8 cellular contexts compared by ENCODE assay signal in genomic region chrX:130091976-130092522, GRCh38. TPM values are rescaled to one million over a fixed set of nuclear protein-coding genes. Genes with fewer than 3 reads are reported as not detected.
DNase-seq lines count a peak whose midpoint lies in the region; ATAC-seq and TF ChIP-seq lines count a peak whose summit lies in the region.

No MANE protein-coding gene starts in this region.

- no peak overlapping the region for H3K27ac ChIP-seq in SK-N-SH (ENCODE audit: low read depth in 2 of 2, low read length in 1 of 2)

- H3K27ac Mint-ChIP-seq in activated naive CD4-positive, alpha-beta T cell treated with anti-CD3 and anti-CD28 coated beads, Interleukin-2, amount 50 U/mL, for 72 hours = peak overlapping the region; percentile 84 to 94

- 0 out of 2 replicates have a peak, but pooled peaks cover 4% of the 10 kb centered on the region for H4K20me1 ChIP-seq in SK-N-SH (ENCODE audit: insufficient read depth)

- H3K79me2 ChIP-seq in SK-N-SH (ENCODE audit: insufficient read depth) = no peaks in the 10 kb centered on the region

- H3K9ac ChIP-seq in SK-N-SH = no peak overlapping the region

- ATAC-seq in SK-N-SH treated with all-trans-retinoic acid at 6 μM for 48 hours = peak; percentile 18; the same call in 1 of the 3 replicates
- ATAC-seq in HG03175 (IDR thresholded peaks at IDR 0.05; ENCODE audit: unreplicated experiment) = peak; percentile 97
- ATAC-seq in activated naive CD4-positive, alpha-beta T cell treated with anti-CD3 and anti-CD28 coated beads, Interleukin-2, amount 50 U/mL, for 72 hours = peak; percentile 97 to 99
- peak; percentile 19 for ATAC-seq in omental fat pad (ENCODE audit: low FRiP score)

- H2AFZ ChIP-seq in SK-N-SH (ENCODE audit: low read depth) = no peak overlapping the region

- TF ChIP-seq EP300 in SK-N-SH (IDR thresholded peaks at IDR 0.05; ENCODE audit: borderline replicate concordance in 1 of 2, low read depth in 1 of 2, low read length in 1 of 2) = no peak

- no peaks in the 10 kb centered on the region for H3F3A ChIP-seq in SK-N-SH (replicated peaks; ENCODE audit: insufficient read depth)

- DNase-seq in SK-N-SH = no peak
- DNase-seq in T follicular helper cell (ENCODE audit: low read depth) = peak; percentile 74
- DNase-seq in activated naive CD4-positive, alpha-beta T cell treated with anti-CD3 and anti-CD28 coated beads, Interleukin-2, amount 50 U/mL, for 72 hours (ENCODE audit: low spot score in 2 of 2) = peak; percentile 71 to 88
- no peak for DNase-seq in omental fat pad (ENCODE audit: low spot score)
- DNase-seq in mesenteric fat pad (ENCODE audit: low spot score) = no peak
- DNase-seq in SK-N-DZ (ENCODE audit: low spot score) = no peak

- no peak overlapping the region for H3K4me2 ChIP-seq in SK-N-SH

- no peaks in the 10 kb centered on the region for H3K9me3 Mint-ChIP-seq in activated naive CD4-positive, alpha-beta T cell treated with anti-CD3 and anti-CD28 coated beads, Interleukin-2, amount 50 U/mL, for 72 hours

- TF ChIP-seq CTCF in SK-N-SH (IDR thresholded peaks at IDR 0.05) (no peak), omental fat pad (IDR thresholded peaks at IDR 0.05) (no peak)

- CTCF ChIA-PET in SK-N-SH (lab: Yijun Ruan, JAX) = interaction anchor here (1.1 to 1.2 kb wide), 2 partner anchors 12 to 30 kb away, joined by 4 to 5 read pairs; no protein-coding TSS in a partner anchor

- no peaks in the 10 kb centered on the region; a peak in 1 of 4 replicates for H3K4me1 ChIP-seq in SK-N-SH (ENCODE audit: control insufficient read depth in 1 of 2, insufficient read depth in 2 of 2, low read depth in 1 of 2, low read length in 1 of 2)

- no peaks in the 10 kb centered on the region for H3K36me3 Mint-ChIP-seq in activated naive CD4-positive, alpha-beta T cell treated with anti-CD3 and anti-CD28 coated beads, Interleukin-2, amount 50 U/mL, for 72 hours

- no peaks in the 10 kb centered on the region for H3K9me3 ChIP-seq in SK-N-SH

- WGBS in SK-N-SH (ENCODE audit: low lambda C conversion rate) = 40% methylated on average over 8 of the region's 10 CpGs

- H3K4me3 ChIP-seq in SK-N-SH (ENCODE audit: low read depth in 2 of 2, low read length in 1 of 2) = no peak overlapping the region

- POLR2A ChIA-PET in SK-N-SH (lab: Yijun Ruan, JAX) = no interaction called here

- peaks cover 3% of the 10 kb centered on the region; the same call in 1 of the 2 replicates for H3K27me3 ChIP-seq in SK-N-SH (ENCODE audit: insufficient read depth)

- no peaks in the 10 kb centered on the region for H3K9me2 ChIP-seq in SK-N-SH

- H3K36me3 ChIP-seq in SK-N-SH (replicated peaks in 1 of 2; ENCODE audit: control insufficient read depth in 1 of 2, insufficient read depth in 2 of 2, low read length in 1 of 2) = no peaks in the 10 kb centered on the region

- TF ChIP-seq RAD21 in SK-N-SH (IDR thresholded peaks at IDR 0.05; ENCODE audit: low read length) = no peak

TF ChIP-seq in SK-N-SH treated with all-trans-retinoic acid at 6 μM for 48 hours, 23 proteins besides CTCF, POLR2A, EP300 and RAD21 (continues in another document):
- no peak for TF ChIP-seq CSRNP3 (CRISPR knock-in tag; IDR thresholded peaks at IDR 0.05)
- TF ChIP-seq RARB (CRISPR knock-in tag; IDR thresholded peaks at IDR 0.05) = no peak
- TF ChIP-seq ARNTL (CRISPR knock-in tag; IDR thresholded peaks at IDR 0.05; ENCODE audit: borderline replicate concordance, low read depth) = no peak
- TF ChIP-seq TOX (CRISPR knock-in tag; IDR thresholded peaks at IDR 0.05; ENCODE audit: borderline replicate concordance) = no peak
- TF ChIP-seq PPARA (CRISPR knock-in tag; IDR thresholded peaks at IDR 0.05; ENCODE audit: borderline replicate concordance) = no peak
- TF ChIP-seq, protein P1, sequence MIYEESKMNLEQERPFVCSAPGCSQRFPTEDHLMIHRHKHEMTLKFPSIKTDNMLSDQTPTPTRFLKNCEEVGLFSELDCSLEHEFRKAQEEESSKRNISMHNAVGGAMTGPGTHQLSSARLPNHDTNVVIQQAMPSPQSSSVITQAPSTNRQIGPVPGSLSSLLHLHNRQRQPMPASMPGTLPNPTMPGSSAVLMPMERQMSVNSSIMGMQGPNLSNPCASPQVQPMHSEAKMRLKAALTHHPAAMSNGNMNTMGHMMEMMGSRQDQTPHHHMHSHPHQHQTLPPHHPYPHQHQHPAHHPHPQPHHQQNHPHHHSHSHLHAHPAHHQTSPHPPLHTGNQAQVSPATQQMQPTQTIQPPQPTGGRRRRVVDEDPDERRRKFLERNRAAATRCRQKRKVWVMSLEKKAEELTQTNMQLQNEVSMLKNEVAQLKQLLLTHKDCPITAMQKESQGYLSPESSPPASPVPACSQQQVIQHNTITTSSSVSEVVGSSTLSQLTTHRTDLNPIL (CRISPR knock-in tag; IDR thresholded peaks at IDR 0.05; ENCODE audit: low read depth) = no peak
- TF ChIP-seq ISL1 (CRISPR knock-in tag; IDR thresholded peaks at IDR 0.05) = no peak
- TF ChIP-seq TCF4 (CRISPR knock-in tag; IDR thresholded peaks at IDR 0.05; ENCODE audit: borderline replicate concordance) = no peak
- TF ChIP-seq BACH2 (CRISPR knock-in tag; IDR thresholded peaks at IDR 0.05; ENCODE audit: borderline replicate concordance) = no peak

TF ChIP-seq in SK-N-SH, 30 proteins besides CTCF, POLR2A, EP300 and RAD21:
- TF ChIP-seq NRF1 (IDR thresholded peaks at IDR 0.05; ENCODE audit: low read depth, low read length) (no peak), RXRA (IDR thresholded peaks at IDR 0.05; ENCODE audit: borderline replicate concordance, low read depth) (no peak), TAF1 (IDR thresholded peaks at IDR 0.05; ENCODE audit: borderline replicate concordance, low read depth, low read length) (no peak), RFX5 (IDR thresholded peaks at IDR 0.05; ENCODE audit: low read length) (no peak), GABPA (IDR thresholded peaks at IDR 0.05; ENCODE audit: low read depth) (no peak), TEAD4 (IDR thresholded peaks at IDR 0.05; ENCODE audit: borderline replicate concordance, insufficient read depth) (no peak), TCF12 (IDR thresholded peaks at IDR 0.05) (no peak), JUND (IDR thresholded peaks at IDR 0.05) (no peak), EZH2phosphoT487 (IDR thresholded peaks at IDR 0.05; ENCODE audit: borderline replicate concordance, low read depth) (no peak), GATA2 (CRISPR knock-in tag; IDR thresholded peaks at IDR 0.05) (no peak), POLR2AphosphoS5 (IDR thresholded peaks at IDR 0.05; ENCODE audit: low read depth, low read length) (no peak), FOXM1 (IDR thresholded peaks at IDR 0.05; ENCODE audit: low read depth) (no peak), SMC3 (IDR thresholded peaks at IDR 0.05; ENCODE audit: low read depth, low read length) (no peak), FOSL2 (IDR thresholded peaks at IDR 0.05; ENCODE audit: borderline replicate concordance, low read depth) (no peak), RCOR1 (IDR thresholded peaks at IDR 0.05; ENCODE audit: low read length) (no peak)
- TF ChIP-seq, protein P2, sequence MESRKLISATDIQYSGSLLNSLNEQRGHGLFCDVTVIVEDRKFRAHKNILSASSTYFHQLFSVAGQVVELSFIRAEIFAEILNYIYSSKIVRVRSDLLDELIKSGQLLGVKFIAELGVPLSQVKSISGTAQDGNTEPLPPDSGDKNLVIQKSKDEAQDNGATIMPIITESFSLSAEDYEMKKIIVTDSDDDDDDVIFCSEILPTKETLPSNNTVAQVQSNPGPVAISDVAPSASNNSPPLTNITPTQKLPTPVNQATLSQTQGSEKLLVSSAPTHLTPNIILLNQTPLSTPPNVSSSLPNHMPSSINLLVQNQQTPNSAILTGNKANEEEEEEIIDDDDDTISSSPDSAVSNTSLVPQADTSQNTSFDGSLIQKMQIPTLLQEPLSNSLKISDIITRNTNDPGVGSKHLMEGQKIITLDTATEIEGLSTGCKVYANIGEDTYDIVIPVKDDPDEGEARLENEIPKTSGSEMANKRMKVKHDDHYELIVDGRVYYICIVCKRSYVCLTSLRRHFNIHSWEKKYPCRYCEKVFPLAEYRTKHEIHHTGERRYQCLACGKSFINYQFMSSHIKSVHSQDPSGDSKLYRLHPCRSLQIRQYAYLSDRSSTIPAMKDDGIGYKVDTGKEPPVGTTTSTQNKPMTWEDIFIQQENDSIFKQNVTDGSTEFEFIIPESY (IDR thresholded peaks at IDR 0.05; ENCODE audit: borderline replicate concordance, low read depth) = no peak
- TF ChIP-seq, protein P3, sequence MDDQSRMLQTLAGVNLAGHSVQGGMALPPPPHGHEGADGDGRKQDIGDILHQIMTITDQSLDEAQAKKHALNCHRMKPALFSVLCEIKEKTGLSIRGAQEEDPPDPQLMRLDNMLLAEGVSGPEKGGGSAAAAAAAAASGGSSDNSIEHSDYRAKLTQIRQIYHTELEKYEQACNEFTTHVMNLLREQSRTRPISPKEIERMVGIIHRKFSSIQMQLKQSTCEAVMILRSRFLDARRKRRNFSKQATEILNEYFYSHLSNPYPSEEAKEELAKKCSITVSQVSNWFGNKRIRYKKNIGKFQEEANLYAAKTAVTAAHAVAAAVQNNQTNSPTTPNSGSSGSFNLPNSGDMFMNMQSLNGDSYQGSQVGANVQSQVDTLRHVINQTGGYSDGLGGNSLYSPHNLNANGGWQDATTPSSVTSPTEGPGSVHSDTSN (IDR thresholded peaks at IDR 0.05) = no peak
TF ChIP-seq in SK-N-SH: peak in this region for 0.

RNA-seq across cellular contexts. Expression of gene ELF4, which starts 18.2 kb away (rescaled TPM):
- polyA plus RNA-seq in SK-N-SH (2012; rRNA removed) = 7.7 and 9.6 TPM in 2 replicates
- polyA plus RNA-seq in SK-N-SH (2012; cell fraction: cytosol; rRNA removed) = 7.3 and 8.9 TPM in 2 replicates
- 8.2 and 9.4 TPM in 2 replicates for polyA plus RNA-seq in SK-N-SH (2012; cell fraction: nucleus; rRNA removed)
- total RNA-seq in activated naive CD4-positive, alpha-beta T cell treated with anti-CD3 and anti-CD28 coated beads, Interleukin-2, amount 50 U/mL, for 72 hours = 10 to 100 TPM; 21.6 to 25.4 TPM
- total RNA-seq in omental fat pad (10 to 100 TPM; 10.8 to 30.5 (median 15.0) TPM), mesenteric fat pad (14.3 TPM)
- polyA plus RNA-seq in SK-N-DZ (2014; cell fraction: cytosol; rRNA removed) = 4.1 and 4.9 TPM in 2 replicates
- 2.7 and 3.9 TPM in 2 replicates for polyA plus RNA-seq in SK-N-DZ (2014; cell fraction: nucleus; rRNA removed)

Comparison
In these comparisons a context has a peak if more than half of its experiments do, and no peak if none do; other contexts are left out.
1. ATAC-seq: peak in every context shown above with its lines; median percentile 98 in activated naive CD4-positive, alpha-beta T cell treated with anti-CD3 and anti-CD28 coated beads, Interleukin-2, amount 50 U/mL, for 72 hours; 97 in HG03175; 19 in omental fat pad; 18 in SK-N-SH treated with all-trans-retinoic acid at 6 μM for 48 hours.
2. DNase-seq: peak in T follicular helper cell (single experiment) and activated naive CD4-positive, alpha-beta T cell treated with anti-CD3 and anti-CD28 coated beads, Interleukin-2, amount 50 U/mL, for 72 hours (2 of 2); none in SK-N-SH (single experiment), omental fat pad (single experiment), mesenteric fat pad (single experiment) and SK-N-DZ (single experiment).